In genomic region chr17:44385287-44386181, GRCh38 we compare ENCODE assay signal across 1 cellular context.
A peak's percentile ranks its signal among the peaks of the same experiment; 100 is the strongest.
TF ChIP-seq lines count a peak whose summit lies in the region.

No MANE protein-coding gene starts in this region.

TF ChIP-seq in HepG2, 621 proteins besides CTCF, POLR2A, EP300 and RAD21 (continued from another document and continues in another):
- TF ChIP-seq ZNF687 (CRISPR knock-in tag; IDR thresholded peaks at IDR 0.05) = peak; percentile 27
- TF ChIP-seq ZNF224 (CRISPR knock-in tag; IDR thresholded peaks at IDR 0.05) = no peak
- no peak for TF ChIP-seq NR3C1 (CRISPR knock-in tag; IDR thresholded peaks at IDR 0.05)
- TF ChIP-seq BRD4 (CRISPR knock-in tag; IDR thresholded peaks at IDR 0.05) = no peak
- 0 out of 4 replicates have a peak, but pooled peaks of 1 of the 2 experiments have one; percentile 21 for TF ChIP-seq KLF16 (CRISPR knock-in tag; IDR thresholded peaks at IDR 0.05)
- TF ChIP-seq FLYWCH1 (CRISPR knock-in tag; IDR thresholded peaks at IDR 0.05) = no peak
- TF ChIP-seq ZNF468 (CRISPR knock-in tag; IDR thresholded peaks at IDR 0.05) = no peak
- TF ChIP-seq ZHX2 (IDR thresholded peaks at IDR 0.05; ENCODE audit: low read depth) = no peak
- TF ChIP-seq ZHX2 (CRISPR knock-in tag; IDR thresholded peaks at IDR 0.05; ENCODE audit: borderline replicate concordance) = no peak
- TF ChIP-seq ZNF629 (CRISPR knock-in tag; conservative IDR thresholded peaks at IDR 0.05) = no peak
- TF ChIP-seq SIN3B (IDR thresholded peaks at IDR 0.05; ENCODE audit: low read length) = no peak
- 0 out of 2 replicates have a peak, but pooled peaks have one; percentile 55 for TF ChIP-seq ZNF317 (CRISPR knock-in tag; IDR thresholded peaks at IDR 0.05)
- no peak for TF ChIP-seq DNMT3B (CRISPR knock-in tag; conservative IDR thresholded peaks at IDR 0.05)
- TF ChIP-seq NFIB (CRISPR knock-in tag; IDR thresholded peaks at IDR 0.05; ENCODE audit: borderline replicate concordance) = no peak
- TF ChIP-seq TFAP4 (IDR thresholded peaks at IDR 0.05; ENCODE audit: borderline replicate concordance, low read depth) = peak; percentile 67; the same call in 1 of the 2 replicates
- peak; percentile 43; the same call in 1 of the 2 replicates for TF ChIP-seq HIC2 (CRISPR knock-in tag; IDR thresholded peaks at IDR 0.05; ENCODE audit: low read depth)
- peak; percentile 47; the same call in 1 of the 2 replicates for TF ChIP-seq SKIL (CRISPR knock-in tag; IDR thresholded peaks at IDR 0.05; ENCODE audit: borderline replicate concordance)
- no peak for TF ChIP-seq NCOA2 (CRISPR knock-in tag; IDR thresholded peaks at IDR 0.05)
- no peak for TF ChIP-seq ZNF614 (CRISPR knock-in tag; IDR thresholded peaks at IDR 0.05; ENCODE audit: borderline replicate concordance)
- TF ChIP-seq ZBTB10 (CRISPR knock-in tag; IDR thresholded peaks at IDR 0.05; ENCODE audit: borderline replicate concordance) = no peak
- no peak for TF ChIP-seq ZBTB2 (CRISPR knock-in tag; IDR thresholded peaks at IDR 0.05; ENCODE audit: low read depth)
- no peak for TF ChIP-seq AHDC1 (CRISPR knock-in tag; IDR thresholded peaks at IDR 0.05; ENCODE audit: borderline replicate concordance)
